ENCODE assay signal across 22 cellular contexts in genomic region chrX:44735498-44735897, GRCh38.
"Had no signal": no experiment of that assay in that cellular context is flagged by ENCODE, and none has a peak within 500 bp of the region (broad histone marks: within the 10 kb centered on the region; RNA-seq: fewer than 3 reads in every experiment).

No MANE protein-coding gene starts in this region.

- ATAC-seq: gastroesophageal sphincter; left cardiac atrium; lower lobe of right lung; natural killer cell treated with Interleukin-12 subunit alpha and Interleukin-12 subunit beta and Interleukin-15 and Interleukin-18, amount 100 ng/mL, for 72 hours; right cardiac atrium had no signal

- DNase-seq: colonic mucosa; dorsolateral prefrontal cortex; effector CD8-positive, alpha-beta T cell; foreskin fibroblast; head of caudate nucleus; kidney; left cardiac atrium; left ventricle myocardium inferior; lower lobe of right lung; mesenchymal stem cell; midbrain; nucleus accumbens; ovary; right cardiac atrium; small intestine; stimulated activated CD4-positive, alpha-beta T cell treated with anti-CD3 and anti-CD28 coated beads, Interleukin-12 subunit alpha, Interleukin-12 subunit beta, amount 100 ng/mL, for 4 hours; stimulated activated naive CD4-positive, alpha-beta T cell; stomach; substantia nigra; transverse colon had no signal
